19 cellular contexts compared by ENCODE assay signal in the genomic region with DNA sequence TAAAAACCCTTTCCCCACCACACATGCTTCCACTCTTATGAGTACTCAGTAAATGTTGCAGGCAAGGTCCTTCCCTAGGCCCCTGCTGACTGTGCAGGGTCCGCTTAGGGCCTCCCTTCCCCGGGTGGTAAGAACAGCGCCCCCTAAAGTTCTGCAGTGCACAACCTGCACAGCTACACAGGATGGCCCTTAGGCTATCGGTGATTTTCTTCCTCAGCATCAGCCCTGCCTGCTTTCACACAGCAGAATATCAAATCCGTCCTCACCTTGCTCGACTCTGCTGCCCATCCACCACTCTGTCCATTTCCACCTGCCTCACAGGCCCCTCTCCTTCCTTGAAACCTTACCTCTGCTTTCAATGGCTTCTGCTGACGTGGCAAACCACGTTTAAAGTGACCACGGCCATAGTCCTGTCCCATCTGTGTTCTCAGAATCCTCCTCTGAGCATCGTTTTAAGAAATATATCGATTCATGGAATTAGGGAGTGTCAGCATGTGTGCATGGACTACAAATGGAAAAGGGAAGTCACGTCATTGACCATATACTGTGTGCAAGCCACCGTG. TPM values are rescaled to one million over a fixed set of nuclear protein-coding genes. Genes with fewer than 3 reads are reported as not detected.
DNase-seq lines count a peak whose midpoint lies in the region; ATAC-seq, FAIRE-seq and TF ChIP-seq lines count a peak whose summit lies in the region.
"Had no signal": no experiment of that assay in that cellular context is flagged by ENCODE, and none has a peak within 500 bp of the region (broad histone marks: within the 10 kb centered on the region; RNA-seq: fewer than 3 reads in every experiment).

No MANE protein-coding gene starts in this region.

- RAD21 ChIA-PET in GM12878 (lab: Charles Lee; ENCODE audit: unreplicated experiment): no interaction called here

- no peak for TF ChIP-seq EP300 in GM12878 (IDR thresholded peaks at IDR 0.05; ENCODE audit: borderline replicate concordance in 1 of 2, control insufficient read depth in 1 of 2, low read depth in 2 of 2, low read length in 2 of 2)

- no peaks in the 10 kb centered on the region for H3F3A ChIP-seq in smooth muscle cell (ENCODE audit: low read depth)

- H4K20me1 ChIP-seq in GM12878 (ENCODE audit: control insufficient read depth, insufficient read depth) (no peaks in the 10 kb centered on the region), smooth muscle cell (ENCODE audit: low read depth) (no peaks in the 10 kb centered on the region)

- no peak overlapping the region for H3K27ac ChIP-seq in GM12878 (ENCODE audit: control insufficient read depth, insufficient read depth)
- no peak overlapping the region for H3K27ac ChIP-seq in smooth muscle cell (ENCODE audit: low read depth)
- H3K27ac ChIP-seq: HL-60, suprapubic skin had no signal

- peaks cover 25% of the 10 kb centered on the region for H3K27me3 Mint-ChIP-seq in activated CD4-positive, alpha-beta T cell treated with anti-CD3 and anti-CD28 coated beads, Interleukin-2, amount 10 ng/mL, durations not matched to agents 24 days and 14 days

- H3K9me3 ChIP-seq in GM12878 (replicated peaks; ENCODE audit: control insufficient read depth, insufficient read depth, low read length): no peaks in the 10 kb centered on the region
- H3K9me3 ChIP-seq in smooth muscle cell (replicated peaks; ENCODE audit: low read depth): no peaks in the 10 kb centered on the region
- H3K9me3 ChIP-seq: suprapubic skin had no signal

- H3K9ac ChIP-seq in GM12878 (ENCODE audit: control insufficient read depth, insufficient read depth, low read length) (no peak overlapping the region), smooth muscle cell (ENCODE audit: low read depth) (no peak overlapping the region)

- no peak overlapping the region for H3K4me3 ChIP-seq in GM12878
- no peak overlapping the region for H3K4me3 ChIP-seq in smooth muscle cell
- H3K4me3 ChIP-seq: suprapubic skin had no signal

- no peaks in the 10 kb centered on the region for H3K79me2 ChIP-seq in GM12878 (ENCODE audit: control insufficient read depth, insufficient read depth, low read length)
- H3K79me2 ChIP-seq in smooth muscle cell (ENCODE audit: low read depth): no peaks in the 10 kb centered on the region

- no peaks in the 10 kb centered on the region for H3K9me3 Mint-ChIP-seq in activated CD4-positive, alpha-beta T cell treated with anti-CD3 and anti-CD28 coated beads, Interleukin-2, amount 10 ng/mL, durations not matched to agents 24 days and 14 days
- H3K9me3 Mint-ChIP-seq: activated naive CD8-positive, alpha-beta T cell treated with anti-CD3 and anti-CD28 coated beads, Interleukin-2, amount 50 U/mL, for 24 hours had no signal

- POLR2A ChIA-PET in GM12878 (lab: Charles Lee): interaction anchor here (0.7 kb wide), 1 partner anchor 1069 kb away, joined by 3 read pairs; no protein-coding TSS in a partner anchor

- CTCF ChIA-PET in GM12878 (lab: Yijun Ruan, JAX): interaction anchor here (1.1 to 1.2 kb wide), 2 partner anchors 14 to 80 kb away, joined by 3 to 6 read pairs; no protein-coding TSS in a partner anchor

- DNase-seq in activated CD4-positive, alpha-beta T cell treated with anti-CD3 and anti-CD28 coated beads for 48 hours: peak; percentile 7
- DNase-seq in activated CD4-positive, alpha-beta T cell treated with anti-CD3 and anti-CD28 coated beads, Interleukin-2, amount 10 ng/mL, durations not matched to agents 24 days and 14 days: no peak
- DNase-seq in NAMALWA (ENCODE audit: low spot score) (peak; percentile 16), GM12878 (ENCODE audit: low read depth, low spot score) (no peak), smooth muscle cell (lab: John Stamatoyannopoulos, UW; ENCODE audit: unreplicated experiment) (no peak), ACHN (no peak)
- DNase-seq: activated CD4-positive, alpha-beta T cell treated with anti-CD3 and anti-CD28 coated beads for 4 hours; activated naive CD8-positive, alpha-beta T cell treated with anti-CD3 and anti-CD28 coated beads, Interleukin-2, amount 50 U/mL, for 24 hours; activated T-cell treated with anti-CD3 and anti-CD28 coated beads, Interleukin-2, amount 50 U/mL, for 48 hours; central memory CD4-positive, alpha-beta T cell; kidney; NCI-H2171; stimulated activated CD4-positive, alpha-beta T cell treated with anti-CD3 and anti-CD28 coated beads, Interleukin-15, amount 100 ng/mL, for 24 hours had no signal

- TF ChIP-seq POLR2A in GM12878 (IDR thresholded peaks at IDR 0.05; ENCODE audit: low read depth, low read length): no peak

- H3K36me3 ChIP-seq in GM12878 (ENCODE audit: control insufficient read depth in 2 of 2, insufficient read depth in 2 of 2, low read length in 1 of 2) (no peaks in the 10 kb centered on the region), smooth muscle cell (ENCODE audit: low read depth) (no peaks in the 10 kb centered on the region)
- H3K36me3 ChIP-seq: suprapubic skin had no signal

- no TSS peak for BruUV-seq in GM12878 (replicated peaks; lab: Mats Ljungman, UMichigan)

- H2AFZ ChIP-seq in GM12878 (ENCODE audit: control insufficient read depth, low read depth, low read length) (no peak overlapping the region), smooth muscle cell (ENCODE audit: low read depth) (no peak overlapping the region)

- no peaks in the 10 kb centered on the region for H3K36me3 Mint-ChIP-seq in activated CD4-positive, alpha-beta T cell treated with anti-CD3 and anti-CD28 coated beads, Interleukin-2, amount 10 ng/mL, durations not matched to agents 24 days and 14 days (ENCODE audit: low read depth)

- SMC1A ChIA-PET in GM12878 (lab: Charles Lee; ENCODE audit: uncharacterized antibody, unreplicated experiment): no interaction called here

- no peak overlapping the region for H3K27ac Mint-ChIP-seq in activated CD4-positive, alpha-beta T cell treated with anti-CD3 and anti-CD28 coated beads, Interleukin-2, amount 10 ng/mL, durations not matched to agents 24 days and 14 days
- H3K27ac Mint-ChIP-seq: activated naive CD8-positive, alpha-beta T cell treated with anti-CD3 and anti-CD28 coated beads, Interleukin-2, amount 50 U/mL, for 24 hours had no signal

- no peak for TF ChIP-seq RAD21 in GM12878 (IDR thresholded peaks at IDR 0.05; ENCODE audit: insufficient read depth, low read depth, low read length)

- H3K27me3 ChIP-seq in GM12878 (replicated peaks in 1 of 2; ENCODE audit: control insufficient read depth in 2 of 2, insufficient read depth in 2 of 2, low read length in 1 of 2) (peaks cover 0 to 5% of the 10 kb centered on the region in 2 experiments; a peak in 3 of 4 replicates), smooth muscle cell (ENCODE audit: low read depth) (no peaks in the 10 kb centered on the region)

- in situ Hi-C loops in GM12878 (cut with MboI): no loop called here
- in situ Hi-C loops in ACHN (cut with HindIII; ENCODE audit: low pct_ligation_motif_present, low pct_unique_long_range_greater_than_20kb, low sequenced_read_pairs): no loop called here

- TF ChIP-seq CTCF in GM12878 (IDR thresholded peaks at IDR 0.05 in 2 of 3, conservative IDR thresholded peaks at IDR 0.05 in 1 of 3; ENCODE audit: control insufficient read depth in 2 of 3, extremely low read depth in 1 of 3, insufficient read depth in 1 of 3, low read depth in 3 of 3, low read length in 3 of 3): peak in 2 of 3 experiments; percentile 8 to 18; a peak in 1 of 6 replicates
- peak; percentile 18 for TF ChIP-seq CTCF in smooth muscle cell (IDR thresholded peaks at IDR 0.05; ENCODE audit: borderline replicate concordance, insufficient read depth, poor library complexity, severe bottlenecking)

- intact Hi-C loops in activated CD4-positive, alpha-beta T cell treated with anti-CD3 and anti-CD28 coated beads, Interleukin-2, amount 10 ng/mL, durations not matched to agents 24 days and 14 days (cut with micrococcal nuclease): no loop called here
- intact Hi-C loops in GM12878 (cut with micrococcal nuclease; ENCODE audit: unreplicated experiment): no loop called here

- ATAC-seq in GM12878 (peak; percentile 34; the same call in 1 of the 3 replicates), GM21723 (IDR thresholded peaks at IDR 0.05; ENCODE audit: unreplicated experiment) (no peak), HG02588 (IDR thresholded peaks at IDR 0.05; ENCODE audit: unreplicated experiment) (no peak)
- ATAC-seq: activated naive CD8-positive, alpha-beta T cell treated with anti-CD3 and anti-CD28 coated beads, Interleukin-2, amount 50 U/mL, for 24 hours had no signal

- no peak overlapping the region for H3K4me3 Mint-ChIP-seq in activated CD4-positive, alpha-beta T cell treated with anti-CD3 and anti-CD28 coated beads, Interleukin-2, amount 10 ng/mL, durations not matched to agents 24 days and 14 days
- H3K4me3 Mint-ChIP-seq: activated naive CD8-positive, alpha-beta T cell treated with anti-CD3 and anti-CD28 coated beads, Interleukin-2, amount 50 U/mL, for 24 hours had no signal

- WGBS in GM12878 (ENCODE audit: insufficient coverage, insufficient replicate concordance, low lambda C conversion rate, missing lambda C conversion rate): 19% methylated on average over 13 of the region's 13 CpGs
- 68% methylated on average over 13 of the region's 13 CpGs for WGBS in smooth muscle cell (ENCODE audit: low lambda C conversion rate)

- no peak for FAIRE-seq in GM12878 (lab: Jason Lieb, UNC)
- FAIRE-seq: GM12892, kidney had no signal

- no peaks in the 10 kb centered on the region for H3K4me1 Mint-ChIP-seq in activated CD4-positive, alpha-beta T cell treated with anti-CD3 and anti-CD28 coated beads, Interleukin-2, amount 10 ng/mL, durations not matched to agents 24 days and 14 days
- H3K4me1 Mint-ChIP-seq: activated naive CD8-positive, alpha-beta T cell treated with anti-CD3 and anti-CD28 coated beads, Interleukin-2, amount 50 U/mL, for 24 hours had no signal

- no peak overlapping the region for H3K4me2 ChIP-seq in GM12878 (ENCODE audit: control insufficient read depth, insufficient read depth)
- no peak overlapping the region for H3K4me2 ChIP-seq in smooth muscle cell

- H3K4me1 ChIP-seq in GM12878 (ENCODE audit: control insufficient read depth, insufficient read depth, low read length) (no peaks in the 10 kb centered on the region), smooth muscle cell (ENCODE audit: low read depth) (no peaks in the 10 kb centered on the region)
- H3K4me1 ChIP-seq: suprapubic skin had no signal

RNA-seq across cellular contexts. Expression of gene TMEM132E, which starts 51.4 kb away (rescaled TPM):
- not detected in 2 replicates for total RNA-seq in activated CD4-positive, alpha-beta T cell treated with anti-CD3 and anti-CD28 coated beads, Interleukin-2, amount 10 ng/mL, durations not matched to agents 24 days and 14 days
- not detected in 2 replicates for total RNA-seq in GM12878 (2013; cell fraction: nucleolus; rRNA removed)
- total RNA-seq in GM12878 (2014; rRNA removed) (not detected in 2 replicates), GM12878 (2014; rRNA removed; fragmentation: Illumina TruSeq; extraction: Trizol) (not detected in 2 replicates), GM12878 (2021) (not detected in 2 replicates), smooth muscle cell (0.13 TPM in 1 of 2 replicates, not detected in the other)
- not detected for polyA plus RNA-seq in GM12878 (2011; ENCODE audit: low read depth)
- polyA plus RNA-seq in GM12878 (2011; rRNA removed) (not detected in 2 replicates), GM12878 (2014; fragmentation: Illumina TruSeq; extraction: Trizol) (not detected in 2 replicates), GM12878 (2014; fragmentation: Nextera tagmentation; extraction: Ambion mirVana) (not detected), GM12878 (2014; rRNA removed) (not detected in 2 replicates), GM12878 (2016; fragmentation: Nextera tagmentation; extraction: Ambion mirVana) (not detected), smooth muscle cell (0.17 TPM in 1 of 2 replicates, not detected in the other)
- not detected in 2 replicates for polyA plus RNA-seq in GM12878 (2011; cell fraction: cytosol; rRNA removed)
- not detected in 2 replicates for polyA plus RNA-seq in GM12878 (2011; cell fraction: nucleus; rRNA removed)
- polyA plus RNA-seq in GM12878 (2012): not detected in 2 replicates
- polyA minus RNA-seq in GM12878 (2011; rRNA and poly(A)+ RNA removed): not detected in 2 replicates
- not detected in 2 replicates for polyA minus RNA-seq in GM12878 (2011; cell fraction: cytosol; rRNA and poly(A)+ RNA removed)
- not detected in 2 replicates for polyA minus RNA-seq in GM12878 (2011; cell fraction: nucleus; rRNA and poly(A)+ RNA removed)
- polyA plus RNA-seq: AG04450 had no signal

Comparison
In these comparisons a context has a peak if more than half of its experiments do, and no peak if none do; other contexts are left out.
1. DNase-seq: peak in activated CD4-positive, alpha-beta T cell treated with anti-CD3 and anti-CD28 coated beads for 48 hours (single experiment) and NAMALWA (single experiment); none in activated CD4-positive, alpha-beta T cell treated with anti-CD3 and anti-CD28 coated beads, Interleukin-2, amount 10 ng/mL, durations not matched to agents 24 days and 14 days (single experiment), GM12878 (single experiment), smooth muscle cell (single experiment) and ACHN (single experiment).